Comparison of ENCODE assay signal across 8 cellular contexts in genomic region chr1:41387667-41388091, GRCh38. TPM values are rescaled to one million over a fixed set of nuclear protein-coding genes. Genes with fewer than 3 reads are reported as not detected.
DNase-seq lines count a peak whose midpoint lies in the region; TF ChIP-seq lines count a peak whose summit lies in the region.

No MANE protein-coding gene starts in this region.

- WGBS in adrenal gland, 4 donors, result 3 to 12% (median 6%) methylated on average over 5 to 10 of the region's 10 CpGs

- H3K4me3 ChIP-seq in adrenal gland, result no peak overlapping the region
- no peak overlapping the region for H3K4me3 ChIP-seq in uterus

- no peak for TF ChIP-seq POLR2A in adrenal gland (IDR thresholded peaks at IDR 0.05)
- TF ChIP-seq POLR2A in uterus (IDR thresholded peaks at IDR 0.05), result no peak

- H3K9me3 ChIP-seq in adrenal gland (replicated peaks in 1 of 3) (no peaks in the 10 kb centered on the region), uterus (no peaks in the 10 kb centered on the region)

- H3K27me3 ChIP-seq in adrenal gland (no peaks in the 10 kb centered on the region), uterus (no peaks in the 10 kb centered on the region)

- H3K4me1 ChIP-seq in adrenal gland (replicated peaks in 1 of 2), result peaks cover 6 to 10% of the 10 kb centered on the region in 2 donors
- H3K4me1 ChIP-seq in uterus, result peaks cover 6 to 12% of the 10 kb centered on the region in 2 donors

- H3K36me3 ChIP-seq in adrenal gland (replicated peaks in 1 of 2) (no peaks in the 10 kb centered on the region), uterus (no peaks in the 10 kb centered on the region)

- TF ChIP-seq CTCF in adrenal gland (IDR thresholded peaks at IDR 0.05) (no peak), uterus (IDR thresholded peaks at IDR 0.05) (peak in 1 of 4 experiments; percentile 9)

- H3K27ac ChIP-seq in adrenal gland (no peak overlapping the region), uterus (peak overlapping the region; percentile 34 to 62)

- intact Hi-C loops in adrenal gland (cut with DNase I) (no loop called here), uterus (cut with DNase I; ENCODE audit: low total_unique reads) (no loop called here)

- peak; percentile 29 to 47 for DNase-seq in NCI-H187 (lab: John Stamatoyannopoulos, UW)
- DNase-seq in NCI-H187 treated with DMSO at 0.1 percent for 48 hours (lab: John Stamatoyannopoulos, UW), result no peak
- peak; percentile 81 to 94 (median 91) for DNase-seq in adrenal gland
- DNase-seq in kidney tubule cell (ENCODE audit: low spot score), result peak; percentile 42
- peak; percentile 87 to 93 for DNase-seq in uterus
- no peak for DNase-seq in activated effector memory CD4-positive, alpha-beta T cell treated with anti-CD3 and anti-CD28 coated beads, Interleukin-2, amount 50 U/mL, for 16 hours
- DNase-seq in OCI-M2 (lab: John Stamatoyannopoulos, UW; ENCODE audit: unreplicated experiment), result no peak
- no peak for DNase-seq in cerebellar cortex (ENCODE audit: low spot score)

RNA-seq across cellular contexts. Expression of gene FOXO6, which starts 26.4 kb away (rescaled TPM):
- 1 to 10 TPM in 5 of 8 donors, under 1 TPM in 2, not detected in 1; 0.22 to 3.9 (median 1.2) TPM for total RNA-seq in adrenal gland
- polyA plus RNA-seq in adrenal gland, result 1 to 10 TPM in 2 of 3 donors, under 1 TPM in 1; 0.51 to 7.0 (median 2.8) TPM
- 10 to 100 TPM in 1 of 4 donors, 1 to 10 TPM in 2, not detected in 1; 3.9 to 20.1 (median 7.6) TPM for total RNA-seq in uterus

Comparison
In these comparisons a context has a peak if more than half of its experiments do, and no peak if none do; other contexts are left out.
1. DNase-seq: peak in NCI-H187 (2 of 2), adrenal gland (7 of 7), kidney tubule cell (single experiment) and uterus (2 of 2); none in NCI-H187 treated with DMSO at 0.1 percent for 48 hours (single experiment), activated effector memory CD4-positive, alpha-beta T cell treated with anti-CD3 and anti-CD28 coated beads, Interleukin-2, amount 50 U/mL, for 16 hours (single experiment), OCI-M2 (single experiment) and cerebellar cortex (single experiment).
2. H3K27ac ChIP-seq: peak in uterus (2 of 2); none in adrenal gland (0 of 5).